ENCODE assay signal across 22 cellular contexts in genomic region chr1:71200503-71200902, GRCh38.
DNase-seq lines count a peak whose midpoint lies in the region; ATAC-seq, FAIRE-seq and TF ChIP-seq lines count a peak whose summit lies in the region.
"Had no signal": no experiment of that assay in that cellular context is flagged by ENCODE, and none has a peak within 500 bp of the region (broad histone marks: within the 10 kb centered on the region; RNA-seq: fewer than 3 reads in every experiment).

No MANE protein-coding gene starts in this region.

- H3K9me3 ChIP-seq in neuron (ENCODE audit: low read length), result no peaks in the 10 kb centered on the region
- H3K9me3 ChIP-seq: BE2C, BLaER1 had no signal

- FAIRE-seq in D721Med (lab: Jason Lieb, UNC), result peak; percentile 41
- FAIRE-seq: A204.1, GM12878, GM12892, GM18507 had no signal

- H3K4me1 ChIP-seq in neuron (ENCODE audit: insufficient read depth, low read length), result peaks cover 3% of the 10 kb centered on the region
- H3K4me1 ChIP-seq: BE2C, BLaER1 had no signal

- peak overlapping the region; percentile 58 for H2AFZ ChIP-seq in neuron (ENCODE audit: low read depth, low read length)

- no peaks in the 10 kb centered on the region for H3K27me3 ChIP-seq in neuron (ENCODE audit: insufficient read depth, low read length)
- H3K27me3 ChIP-seq: BE2C, BLaER1 had no signal

- peaks cover 5% of the 10 kb centered on the region for H3K27me3 Mint-ChIP-seq in brain
- H3K27me3 Mint-ChIP-seq: CD4-positive, alpha-beta memory T cell; CD4-positive, CD25-positive, alpha-beta regulatory T cell; CD8-positive, alpha-beta memory T cell had no signal

- TF ChIP-seq CTCF in D721Med (IDR thresholded peaks at IDR 0.05; ENCODE audit: insufficient read depth, missing control alignments), result no peak
- TF ChIP-seq CTCF in brain (conservative IDR thresholded peaks at IDR 0.05), result no peak

- no peak for DNase-seq in D721Med (ENCODE audit: insufficient read length, low spot score)
- no peak for DNase-seq in DMS79 (lab: John Stamatoyannopoulos, UW)
- DNase-seq: 8988T; ACHN; BE2C; C1 segment of cervical spinal cord; CD4-positive, alpha-beta memory T cell; CD4-positive, CD25-positive, alpha-beta regulatory T cell; CD8-positive, alpha-beta memory T cell; COR-L47; DND-41; EL; GDM1 had no signal

- no peak overlapping the region for H3K4me3 ChIP-seq in neuron (ENCODE audit: low read length)
- H3K4me3 ChIP-seq: BLaER1, GM12878 had no signal

- no peak for ATAC-seq in HG03039 (IDR thresholded peaks at IDR 0.05; ENCODE audit: unreplicated experiment)
- ATAC-seq: GM12878 had no signal

- H3K27ac Mint-ChIP-seq in brain, result peak overlapping the region in 3 of 5 experiments; percentile 12 to 56 (median 17)
- H3K27ac Mint-ChIP-seq: CD14-positive monocyte; CD4-positive, alpha-beta memory T cell; CD4-positive, CD25-positive, alpha-beta regulatory T cell; CD8-positive, alpha-beta memory T cell had no signal

- H3K4me1 Mint-ChIP-seq in brain, result peaks cover 21% of the 10 kb centered on the region
- H3K4me1 Mint-ChIP-seq: CD14-positive monocyte; CD4-positive, alpha-beta memory T cell; CD4-positive, CD25-positive, alpha-beta regulatory T cell; CD8-positive, alpha-beta memory T cell had no signal

- no peaks in the 10 kb centered on the region for H3K36me3 ChIP-seq in neuron (ENCODE audit: insufficient read depth, low read length)
- H3K36me3 ChIP-seq: BE2C, BLaER1 had no signal

- no peaks in the 10 kb centered on the region for H3K9me3 Mint-ChIP-seq in brain

- H3K36me3 Mint-ChIP-seq in brain, result no peaks in the 10 kb centered on the region
- H3K36me3 Mint-ChIP-seq: CD14-positive monocyte; CD4-positive, alpha-beta memory T cell; CD4-positive, CD25-positive, alpha-beta regulatory T cell; CD8-positive, alpha-beta memory T cell had no signal

- H3K4me3 Mint-ChIP-seq in brain, result no peak overlapping the region
- H3K4me3 Mint-ChIP-seq: CD14-positive monocyte; CD4-positive, alpha-beta memory T cell; CD4-positive, CD25-positive, alpha-beta regulatory T cell; CD8-positive, alpha-beta memory T cell had no signal
